In genomic region chr1:106978477-106979322, GRCh38 we compare ENCODE assay signal across 18 cellular contexts.
DNase-seq lines count a peak whose midpoint lies in the region; ATAC-seq and TF ChIP-seq lines count a peak whose summit lies in the region.
"Had no signal": no experiment of that assay in that cellular context is flagged by ENCODE, and none has a peak within 500 bp of the region (broad histone marks: within the 10 kb centered on the region; RNA-seq: fewer than 3 reads in every experiment).

No MANE protein-coding gene starts in this region.

- in situ Hi-C loops in mammary epithelial cell (cut with MboI; ENCODE audit: low sequenced_read_pairs in 2 of 2), result no loop called here

- TF ChIP-seq CTCF in AG10803 (conservative IDR thresholded peaks at IDR 0.05; ENCODE audit: low read length) (no peak), mammary epithelial cell (conservative IDR thresholded peaks at IDR 0.05 in 1 of 2, IDR thresholded peaks at IDR 0.05 in 1 of 2; ENCODE audit: extremely low read depth in 1 of 2, insufficient read depth in 1 of 2, low read depth in 1 of 2, low read length in 2 of 2) (no peak), WERI-Rb-1 (IDR thresholded peaks at IDR 0.05; ENCODE audit: low read depth, low read length) (no peak), stomach (IDR thresholded peaks at IDR 0.05) (no peak)

- H3K27ac ChIP-seq in mammary epithelial cell (ENCODE audit: insufficient read depth, low read depth, low read length) (no peak overlapping the region), WERI-Rb-1 (no peak overlapping the region), stomach (no peak overlapping the region)
- H3K27ac ChIP-seq: uterus had no signal

- CTCF ChIA-PET in mammary epithelial cell (lab: Charles Lee; ENCODE audit: low non-redundant PET), result no interaction called here

- no peak overlapping the region for H3K9ac ChIP-seq in mammary epithelial cell (ENCODE audit: insufficient read depth, low read length)

- DNase-seq in AG10803 (ENCODE audit: low read depth) (peak; percentile 37), MG63 (peak; percentile 15), mammary epithelial cell (peak; percentile 41), iris pigment epithelial cell (ENCODE audit: low read depth) (peak; percentile 21), WERI-Rb-1 (no peak), stomach (no peak), NCI-H2029 (lab: John Stamatoyannopoulos, UW) (no peak)
- DNase-seq: activated CD4-positive, alpha-beta T cell treated with anti-CD3 and anti-CD28 coated beads for 36 hours; activated effector memory CD4-positive, alpha-beta T cell treated with anti-CD3 and anti-CD28 coated beads, Interleukin-2, amount 50 U/mL, for 16 hours; amygdala; cerebellar nuclear complex; effector memory CD4-positive, alpha-beta T cell; mucosa of descending colon; NCI-H187 treated with DMSO at 0.1 percent for 48 hours; NCI-H510A treated with DMSO at 0.1 percent for 48 hours; uterus had no signal

- peaks cover 3% of the 10 kb centered on the region for H3K4me1 ChIP-seq in mammary epithelial cell (ENCODE audit: insufficient read depth, low read length)
- no peaks in the 10 kb centered on the region for H3K4me1 ChIP-seq in stomach
- H3K4me1 ChIP-seq: uterus had no signal

- H3K36me3 ChIP-seq in MG63 (no peaks in the 10 kb centered on the region), mammary epithelial cell (ENCODE audit: insufficient read depth, low read length) (no peaks in the 10 kb centered on the region), WERI-Rb-1 (no peaks in the 10 kb centered on the region), stomach (no peaks in the 10 kb centered on the region)
- H3K36me3 ChIP-seq: uterus had no signal

- H3K79me2 ChIP-seq in mammary epithelial cell (ENCODE audit: insufficient read depth, low read length), result no peaks in the 10 kb centered on the region

- TF ChIP-seq EP300 in stomach (IDR thresholded peaks at IDR 0.05), result no peak

- 2% methylated on average over 3 of the region's 3 CpGs for WGBS in mammary epithelial cell (ENCODE audit: low coverage, missing lambda C conversion rate)
- WGBS in stomach, 5 donors, result 64 to 77% (median 71%) methylated on average over 3 of the region's 3 CpGs

- no peaks in the 10 kb centered on the region for H4K20me1 ChIP-seq in mammary epithelial cell (ENCODE audit: insufficient read depth, low read length)

- H3K27me3 ChIP-seq in MG63 (no peaks in the 10 kb centered on the region), mammary epithelial cell (ENCODE audit: insufficient read depth, low read length) (no peaks in the 10 kb centered on the region), WERI-Rb-1 (ENCODE audit: insufficient read depth, low read depth, severe bottlenecking) (no peaks in the 10 kb centered on the region), stomach (no peaks in the 10 kb centered on the region)
- H3K27me3 ChIP-seq: uterus had no signal

- TF ChIP-seq POLR2A in stomach (IDR thresholded peaks at IDR 0.05), result no peak

- BruUV-seq in mammary epithelial cell (replicated peaks; lab: Mats Ljungman, UMichigan), result no TSS peak

- H3K9me3 ChIP-seq in MG63, result no peaks in the 10 kb centered on the region
- no peaks in the 10 kb centered on the region for H3K9me3 ChIP-seq in mammary epithelial cell (replicated peaks; ENCODE audit: insufficient read depth, low read length)
- H3K9me3 ChIP-seq in WERI-Rb-1 (ENCODE audit: severe bottlenecking), result no peaks in the 10 kb centered on the region
- peaks cover 0 to 4% (median 0%) of the 10 kb centered on the region in 4 donors for H3K9me3 ChIP-seq in stomach
- H3K9me3 ChIP-seq: mucosa of descending colon, uterus had no signal

- no peak overlapping the region for H2AFZ ChIP-seq in mammary epithelial cell (ENCODE audit: low read depth, low read length)

- dilution Hi-C loops in mammary epithelial cell (cut with HindIII; ENCODE audit: low sequenced_read_pairs), result no loop called here

- ATAC-seq in HG03039 (IDR thresholded peaks at IDR 0.05; ENCODE audit: unreplicated experiment), result no peak
- ATAC-seq: activated CD4-positive, alpha-beta T cell treated with anti-CD3 and anti-CD28 coated beads for 36 hours; left lobe of liver; mucosa of descending colon had no signal

- peak overlapping the region; percentile 9 for H3K4me2 ChIP-seq in mammary epithelial cell (ENCODE audit: insufficient read depth, low read depth, low read length)

- H3K4me3 ChIP-seq in AG10803 (ENCODE audit: low read length), result no peak overlapping the region
- H3K4me3 ChIP-seq in MG63, result no peak overlapping the region
- H3K4me3 ChIP-seq in mammary epithelial cell (replicated peaks in 1 of 3; ENCODE audit: insufficient read depth in 1 of 3, low read depth in 2 of 3, low read length in 3 of 3), result no peak overlapping the region
- no peak overlapping the region for H3K4me3 ChIP-seq in WERI-Rb-1 (ENCODE audit: low read depth, low read length)
- no peak overlapping the region for H3K4me3 ChIP-seq in stomach
- H3K4me3 ChIP-seq: mucosa of descending colon, uterus had no signal

- intact Hi-C loops in mammary epithelial cell (cut with micrococcal nuclease), result no loop called here
- intact Hi-C loops in stomach (cut with DNase I; ENCODE audit: low total_unique reads), result no loop called here

Comparison
In these comparisons a context has a peak if more than half of its experiments do, and no peak if none do; other contexts are left out.
1. DNase-seq: peak in AG10803 (single experiment), MG63 (single experiment), mammary epithelial cell (single experiment) and iris pigment epithelial cell (single experiment); none in WERI-Rb-1 (single experiment), stomach (single experiment) and NCI-H2029 (single experiment).